ENCODE assay signal across 8 cellular contexts in genomic region chr10:66180651-66181318, GRCh38.
A peak's percentile ranks its signal among the peaks of the same experiment; 100 is the strongest.
DNase-seq lines count a peak whose midpoint lies in the region; ATAC-seq and TF ChIP-seq lines count a peak whose summit lies in the region.

No MANE protein-coding gene starts in this region.

- no peak overlapping the region for H3K27ac ChIP-seq in Panc1 (ENCODE audit: low read length)

- peak; percentile 69; the same call in 1 of the 2 replicates for TF ChIP-seq CTCF in Panc1 (IDR thresholded peaks at IDR 0.05)

- H3K27me3 ChIP-seq in Panc1 (ENCODE audit: control insufficient read depth, insufficient read depth, low read length): no peaks in the 10 kb centered on the region

- no peaks in the 10 kb centered on the region for H3K9me3 Mint-ChIP-seq in activated naive CD4-positive, alpha-beta T cell treated with anti-CD3 and anti-CD28 coated beads for 36 hours

- H3K36me3 Mint-ChIP-seq in activated naive CD4-positive, alpha-beta T cell treated with anti-CD3 and anti-CD28 coated beads for 36 hours (ENCODE audit: low read depth): no peaks in the 10 kb centered on the region

- ATAC-seq in GM21619 (IDR thresholded peaks at IDR 0.05; ENCODE audit: unreplicated experiment): peak; percentile 94
- no peak for ATAC-seq in Panc1

- H3K4me1 ChIP-seq in Panc1 (ENCODE audit: control insufficient read depth, insufficient read depth, low read length): no peaks in the 10 kb centered on the region

- H3K9me3 ChIP-seq in Panc1 (ENCODE audit: control insufficient read depth, insufficient read depth, low read depth, low read length): no peaks in the 10 kb centered on the region

- CTCF ChIA-PET in activated naive CD4-positive, alpha-beta T cell treated with anti-CD3 and anti-CD28 coated beads for 36 hours (lab: Charles Lee): interaction anchor here (0.6 to 1.3 kb wide), 5 partner anchors 9 to 747 kb away, joined by 3 to 4 read pairs (median 3); no protein-coding TSS in a partner anchor
- CTCF ChIA-PET in Panc1 (lab: Charles Lee): no interaction called here

- POLR2A ChIA-PET in Panc1 (lab: Charles Lee): no interaction called here

- H3K4me1 Mint-ChIP-seq in activated naive CD4-positive, alpha-beta T cell treated with anti-CD3 and anti-CD28 coated beads for 36 hours (ENCODE audit: low read depth): no peaks in the 10 kb centered on the region

- no peak overlapping the region for H3K27ac Mint-ChIP-seq in activated naive CD4-positive, alpha-beta T cell treated with anti-CD3 and anti-CD28 coated beads for 36 hours

- peak; percentile 21 for DNase-seq in activated naive CD4-positive, alpha-beta T cell treated with anti-CD3 and anti-CD28 coated beads for 36 hours
- no peak for DNase-seq in activated naive CD4-positive, alpha-beta T cell treated with Interleukin-2 at 50 U/mL for 16 hours
- DNase-seq in HT-29 (ENCODE audit: low spot score): peak; percentile 78
- DNase-seq in Panc1 (ENCODE audit: low read depth, low spot score): peak; percentile 25
- peak; percentile 3 for DNase-seq in effector CD4-positive, alpha-beta T cell
- peak; percentile 61 to 66 for DNase-seq in lung microvascular endothelial cell (ENCODE audit: low read depth in 2 of 2)
- no peak for DNase-seq in NK-92 (lab: John Stamatoyannopoulos, UW; ENCODE audit: unreplicated experiment)

- no TSS peak for BruUV-seq in Panc1 (replicated peaks; lab: Mats Ljungman, UMichigan)

- H3K4me3 ChIP-seq in Panc1 (ENCODE audit: low read depth in 2 of 2, low read length in 2 of 2): no peak overlapping the region

- no peaks in the 10 kb centered on the region for H3K36me3 ChIP-seq in Panc1 (ENCODE audit: control insufficient read depth, insufficient read depth, low read length)

- H3K27me3 Mint-ChIP-seq in activated naive CD4-positive, alpha-beta T cell treated with anti-CD3 and anti-CD28 coated beads for 36 hours (ENCODE audit: low read depth): no peaks in the 10 kb centered on the region

- intact Hi-C loops in activated naive CD4-positive, alpha-beta T cell treated with anti-CD3 and anti-CD28 coated beads for 36 hours (cut with micrococcal nuclease): loop anchor here (1.0 to 10.0 kb wide), 3 partner anchors 751 to 1446 kb away; no protein-coding TSS in a partner anchor
- intact Hi-C loops in Panc1 (cut with micrococcal nuclease; ENCODE audit: unreplicated experiment): no loop called here

- in situ Hi-C loops in Panc1 (cut with HindIII; ENCODE audit: low pct_unique_long_range_greater_than_20kb, low sequenced_read_pairs): no loop called here

- no peak overlapping the region for H3K4me3 Mint-ChIP-seq in activated naive CD4-positive, alpha-beta T cell treated with anti-CD3 and anti-CD28 coated beads for 36 hours

Comparison
In these comparisons a context has a peak if more than half of its experiments do, and no peak if none do; other contexts are left out.
1. DNase-seq: peak in activated naive CD4-positive, alpha-beta T cell treated with anti-CD3 and anti-CD28 coated beads for 36 hours (single experiment), HT-29 (single experiment), Panc1 (single experiment), effector CD4-positive, alpha-beta T cell (single experiment) and lung microvascular endothelial cell (2 of 2); none in activated naive CD4-positive, alpha-beta T cell treated with Interleukin-2 at 50 U/mL for 16 hours (single experiment) and NK-92 (single experiment).